ENCODE assay signal across 9 cellular contexts in the genomic region with DNA sequence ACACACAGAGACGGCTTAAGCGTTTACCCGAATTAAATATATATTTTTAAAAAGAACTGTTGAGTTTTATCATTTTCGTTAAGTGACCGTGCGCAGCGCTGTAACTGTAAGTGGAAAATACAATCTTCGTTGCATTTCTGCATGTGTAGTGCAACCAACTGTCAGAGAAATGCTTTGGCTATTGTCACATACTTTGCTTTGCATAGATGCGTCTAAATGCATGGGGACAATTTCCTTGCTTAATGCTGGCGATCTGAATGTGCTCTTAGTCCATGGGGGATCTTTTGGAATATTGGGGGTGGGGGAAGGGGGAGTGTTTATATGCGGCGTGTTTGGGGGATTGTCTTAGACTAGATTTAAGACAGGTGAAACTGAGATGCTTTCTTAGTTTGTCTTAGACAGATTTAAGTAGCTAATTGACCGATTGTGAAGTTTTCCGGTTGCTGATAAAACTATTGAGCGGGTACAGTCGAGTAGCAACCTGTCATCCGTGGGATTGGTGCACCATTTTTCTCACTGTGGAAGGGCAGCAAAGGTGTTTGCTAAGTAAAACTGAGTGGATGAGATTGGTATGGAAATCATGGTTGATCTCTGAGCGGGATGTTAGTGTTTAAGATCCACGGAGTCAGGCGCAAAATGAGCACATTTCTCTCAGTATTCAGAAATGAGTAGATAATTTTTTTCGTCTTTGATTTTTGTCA. TPM values are rescaled to one million over a fixed set of nuclear protein-coding genes. Genes with fewer than 3 reads are reported as not detected.
A peak's percentile ranks its signal among the peaks of the same experiment; 100 is the strongest.
DNase-seq lines count a peak whose midpoint lies in the region; ATAC-seq and TF ChIP-seq lines count a peak whose summit lies in the region.
"Had no signal": no experiment of that assay in that cellular context is flagged by ENCODE, and none has a peak within 500 bp of the region (broad histone marks: within the 10 kb centered on the region; RNA-seq: fewer than 3 reads in every experiment).

No MANE protein-coding gene starts in this region.

- no peaks in the 10 kb centered on the region for H3K36me3 ChIP-seq in adipocyte (ENCODE audit: control insufficient read depth, insufficient read depth, low read length, severe bottlenecking)
- no peaks in the 10 kb centered on the region for H3K36me3 ChIP-seq in skeletal muscle tissue (ENCODE audit: control insufficient read depth in 3 of 3, insufficient read depth in 3 of 3, low read length in 3 of 3)

- CTCF ChIA-PET in HEK293T (lab: Yijun Ruan, JAX): no interaction called here

- peaks cover 20% of the 10 kb centered on the region for H3K27me3 ChIP-seq in adipocyte (replicated peaks; ENCODE audit: control insufficient read depth, insufficient read depth, low read length)
- peaks cover 8 to 49% (median 13%) of the 10 kb centered on the region in 3 donors for H3K27me3 ChIP-seq in skeletal muscle tissue (ENCODE audit: control insufficient read depth in 3 of 3, insufficient read depth in 3 of 3, low read length in 3 of 3)

- no peak overlapping the region for H3K27ac ChIP-seq in skeletal muscle tissue (ENCODE audit: low read depth, low read length)

- in situ Hi-C loops in ACHN (cut with HindIII; ENCODE audit: low pct_ligation_motif_present, low pct_unique_long_range_greater_than_20kb, low sequenced_read_pairs): no loop called here

- peaks cover 20% of the 10 kb centered on the region for H3K4me1 ChIP-seq in adipocyte (ENCODE audit: control insufficient read depth, insufficient read depth, low read length)
- H3K4me1 ChIP-seq in skeletal muscle tissue (ENCODE audit: control insufficient read depth in 3 of 3, insufficient read depth in 3 of 3, low read length in 3 of 3): peaks cover 17 to 24% (median 22%) of the 10 kb centered on the region in 3 donors

- H3K4me3 ChIP-seq in adipocyte (ENCODE audit: low read length) (peak overlapping the region; percentile 88), iPS-11a (ENCODE audit: low read depth, low read length) (peak overlapping the region; percentile 68), skeletal muscle tissue (ENCODE audit: low read length in 3 of 3) (peak overlapping the region; percentile 69 to 83 (median 76))

- DNase-seq in HEK293T (ENCODE audit: extremely low spot score): no peak
- peak; percentile 14 for DNase-seq in adipocyte (ENCODE audit: low read depth)
- DNase-seq in NOMO-1 treated with dmso at 0.1 percent for 144 hours (lab: John Stamatoyannopoulos, UW; ENCODE audit: unreplicated experiment): no peak
- no peak for DNase-seq in ACHN
- DNase-seq in NK-92 (lab: John Stamatoyannopoulos, UW; ENCODE audit: unreplicated experiment): no peak
- DNase-seq: effector CD4-positive, alpha-beta T cell had no signal

- no peak for ATAC-seq in HG02870 (IDR thresholded peaks at IDR 0.05; ENCODE audit: unreplicated experiment)

- POLR2A ChIA-PET in HEK293T (lab: Yijun Ruan, JAX): interaction anchor here (0.9 kb wide), 1 partner anchor 23 kb away, joined by 4 read pairs; the partner anchor contains the start of gene RAD51AP2

- H3K9ac ChIP-seq in adipocyte (ENCODE audit: low read length): peak overlapping the region; percentile 50
- H3K9ac ChIP-seq in skeletal muscle tissue (ENCODE audit: low read depth in 1 of 3, low read length in 3 of 3): peak overlapping the region in 2 of 3 donors; percentile 51 to 80

- no peaks in the 10 kb centered on the region for H3K9me3 ChIP-seq in adipocyte (ENCODE audit: control insufficient read depth, low read length)
- H3K9me3 ChIP-seq in skeletal muscle tissue (ENCODE audit: control insufficient read depth in 3 of 3, low read length in 3 of 3): no peaks in the 10 kb centered on the region

TF ChIP-seq in HEK293T, 16 proteins besides CTCF, POLR2A, EP300 and RAD21:
- TF ChIP-seq L3MBTL2 (conservative IDR thresholded peaks at IDR 0.05) (0 out of 2 replicates have a peak, but pooled peaks have one; percentile 4), LEF1 (IDR thresholded peaks at IDR 0.05; ENCODE audit: borderline replicate concordance) (no peak)

RNA-seq across cellular contexts. Expression of gene VSNL1, which starts 0.5 kb away (rescaled TPM):
- total RNA-seq in skeletal muscle tissue: 2.1 TPM

RNA-seq across cellular contexts. Expression of gene RAD51AP2, which starts 22.7 kb away (rescaled TPM):
- total RNA-seq in skeletal muscle tissue: not detected
